1 cellular context compared by ENCODE assay signal in genomic region chr15:58028392-58028791, GRCh38. TPM values are rescaled to one million over a fixed set of nuclear protein-coding genes. Genes with fewer than 3 reads are reported as not detected.
"Had no signal": no experiment of that assay in that cellular context is flagged by ENCODE, and none has a peak within 500 bp of the region (broad histone marks: within the 10 kb centered on the region; RNA-seq: fewer than 3 reads in every experiment).

No MANE protein-coding gene starts in this region.

RNA-seq across cellular contexts. Expression of gene ALDH1A2, which starts 37.1 kb away (rescaled TPM):
- total RNA-seq: NCI-H460 had no signal
